13 cellular contexts compared by ENCODE assay signal in genomic region chr11:65516135-65516968, GRCh38. TPM values are rescaled to one million over a fixed set of nuclear protein-coding genes. Genes with fewer than 3 reads are reported as not detected.
DNase-seq lines count a peak whose midpoint lies in the region; ATAC-seq lines count a peak whose summit lies in the region.
"Had no signal": no experiment of that assay in that cellular context is flagged by ENCODE, and none has a peak within 500 bp of the region (broad histone marks: within the 10 kb centered on the region; RNA-seq: fewer than 3 reads in every experiment).

No MANE protein-coding gene starts in this region.

- peaks cover 7% of the 10 kb centered on the region for H3K4me1 Mint-ChIP-seq in T-helper 1 cell treated with Interleukin-12 subunit alpha and Interleukin-12 subunit beta and Interleukin-4 antibody, amounts not matched to agents 30 μg/mL and 1 μg/mL, for 36 hours (ENCODE audit: low read depth)
- H3K4me1 Mint-ChIP-seq in effector memory CD8-positive, alpha-beta T cell (ENCODE audit: low read depth in 2 of 2), result peaks cover 3 to 8% of the 10 kb centered on the region in 2 donors

- H3K4me3 Mint-ChIP-seq in T-helper 1 cell treated with Interleukin-12 subunit alpha and Interleukin-12 subunit beta and Interleukin-4 antibody, amounts not matched to agents 30 μg/mL and 1 μg/mL, for 36 hours, result no peak overlapping the region
- H3K4me3 Mint-ChIP-seq in effector memory CD8-positive, alpha-beta T cell, result peak overlapping the region; percentile 1
- H3K4me3 Mint-ChIP-seq: HFFc6 had no signal

- DNase-seq in T-helper 1 cell (no peak), NCI-H82 (lab: John Stamatoyannopoulos, UW) (peak; percentile 86), sciatic nerve (ENCODE audit: low spot score) (peak; percentile 44)
- DNase-seq in effector memory CD8-positive, alpha-beta T cell, result no peak
- DNase-seq: DMS53; HFFc6; NCI-H146; retina; stimulated activated CD4-positive, alpha-beta T cell treated with anti-CD3 and anti-CD28 coated beads, Interleukin-4, amount 100 ng/mL, for 4 hours had no signal

- H3K36me3 Mint-ChIP-seq in T-helper 1 cell treated with Interleukin-12 subunit alpha and Interleukin-12 subunit beta and Interleukin-4 antibody, amounts not matched to agents 30 μg/mL and 1 μg/mL, for 36 hours (ENCODE audit: low read depth), result no peaks in the 10 kb centered on the region
- peaks cover 7% of the 10 kb centered on the region for H3K36me3 Mint-ChIP-seq in effector memory CD8-positive, alpha-beta T cell (ENCODE audit: insufficient read depth)

- H3K27ac Mint-ChIP-seq in T-helper 1 cell treated with Interleukin-12 subunit alpha and Interleukin-12 subunit beta and Interleukin-4 antibody, amounts not matched to agents 30 μg/mL and 1 μg/mL, for 36 hours, result peak overlapping the region; percentile 13
- H3K27ac Mint-ChIP-seq in effector memory CD8-positive, alpha-beta T cell, result peak overlapping the region; percentile 36 to 56
- H3K27ac Mint-ChIP-seq: HFFc6 had no signal

- peak; percentile 32 for ATAC-seq in effector memory CD8-positive, alpha-beta T cell (replicated peaks)
- ATAC-seq in sciatic nerve (peak; percentile 31), HG02870 (IDR thresholded peaks at IDR 0.05; ENCODE audit: unreplicated experiment) (no peak), HG03196 (IDR thresholded peaks at IDR 0.05; ENCODE audit: unreplicated experiment) (no peak), GM19397 (IDR thresholded peaks at IDR 0.05; ENCODE audit: unreplicated experiment) (no peak)

- H3K9me3 Mint-ChIP-seq in T-helper 1 cell treated with Interleukin-12 subunit alpha and Interleukin-12 subunit beta and Interleukin-4 antibody, amounts not matched to agents 30 μg/mL and 1 μg/mL, for 36 hours, result no peaks in the 10 kb centered on the region
- no peaks in the 10 kb centered on the region for H3K9me3 Mint-ChIP-seq in effector memory CD8-positive, alpha-beta T cell
- H3K9me3 Mint-ChIP-seq: HFFc6 had no signal

- intact Hi-C loops in sciatic nerve (cut with DNase I), result loop anchor here (10.0 kb wide), 1 partner anchor 142 kb away; no protein-coding TSS in a partner anchor

- H3K27me3 Mint-ChIP-seq in T-helper 1 cell treated with Interleukin-12 subunit alpha and Interleukin-12 subunit beta and Interleukin-4 antibody, amounts not matched to agents 30 μg/mL and 1 μg/mL, for 36 hours (ENCODE audit: low read depth), result no peaks in the 10 kb centered on the region
- no peaks in the 10 kb centered on the region for H3K27me3 Mint-ChIP-seq in effector memory CD8-positive, alpha-beta T cell

RNA-seq across cellular contexts. Expression of gene SCYL1, which starts 8.5 kb away (rescaled TPM):
- total RNA-seq in sciatic nerve, result 64.0 TPM

RNA-seq across cellular contexts. Expression of gene MALAT1, which starts 17.5 kb away (rescaled TPM):
- 14,857 TPM for total RNA-seq in sciatic nerve

RNA-seq across cellular contexts. Expression of gene LTBP3, which starts 41.8 kb away (rescaled TPM):
- 306 TPM for total RNA-seq in sciatic nerve

RNA-seq across cellular contexts. Expression of gene ZNRD2, which starts 53.9 kb away (rescaled TPM):
- 23.7 TPM for total RNA-seq in sciatic nerve

RNA-seq across cellular contexts. Expression of gene FAM89B, which starts 56.0 kb away (rescaled TPM):
- 44.1 TPM for total RNA-seq in sciatic nerve

Comparison
In these comparisons a context has a peak if more than half of its experiments do, and no peak if none do; other contexts are left out.
1. DNase-seq: peak in NCI-H82 (single experiment) and sciatic nerve (single experiment); none in T-helper 1 cell (0 of 5) and effector memory CD8-positive, alpha-beta T cell (0 of 3).
2. ATAC-seq: peak in effector memory CD8-positive, alpha-beta T cell (single experiment) and sciatic nerve (single experiment); none in HG02870 (single experiment), HG03196 (single experiment) and GM19397 (single experiment).